In genomic region chr6:85911067-85911466, GRCh38 we compare ENCODE assay signal across 18 cellular contexts.
"Had no signal": no experiment of that assay in that cellular context is flagged by ENCODE, and none has a peak within 500 bp of the region (broad histone marks: within the 10 kb centered on the region; RNA-seq: fewer than 3 reads in every experiment).

No MANE protein-coding gene starts in this region.

- H3K4me3 ChIP-seq: cardiac muscle cell, ovary, prostate gland, thyroid gland had no signal

- H3K36me3 Mint-ChIP-seq: activated CD4-positive, alpha-beta memory T cell treated with anti-CD3 and anti-CD28 coated beads for 36 hours; activated naive CD8-positive, alpha-beta T cell treated with anti-CD3 and anti-CD28 coated beads, Interleukin-2, amount 10 ng/mL, durations not matched to agents 7 days and 5 days had no signal

- H3K4me3 Mint-ChIP-seq: activated CD4-positive, alpha-beta memory T cell treated with anti-CD3 and anti-CD28 coated beads for 36 hours; activated naive CD8-positive, alpha-beta T cell treated with anti-CD3 and anti-CD28 coated beads, Interleukin-2, amount 10 ng/mL, durations not matched to agents 7 days and 5 days; natural killer cell treated with Interleukin-12 subunit alpha and Interleukin-12 subunit beta and Interleukin-15 and Interleukin-18, amount 100 ng/mL, for 72 hours; T-helper 17 cell had no signal

- H3K4me1 Mint-ChIP-seq: activated naive CD8-positive, alpha-beta T cell treated with anti-CD3 and anti-CD28 coated beads, Interleukin-2, amount 10 ng/mL, durations not matched to agents 7 days and 5 days; T-helper 17 cell had no signal

- DNase-seq: activated CD4-positive, alpha-beta memory T cell treated with anti-CD3 and anti-CD28 coated beads for 36 hours; activated CD4-positive, alpha-beta T cell treated with anti-CD3 and anti-CD28 coated beads for 48 hours; activated naive CD4-positive, alpha-beta T cell treated with Interleukin-2 at 50 U/mL for 16 hours; activated naive CD8-positive, alpha-beta T cell treated with anti-CD3 and anti-CD28 coated beads, Interleukin-2, amount 10 ng/mL, durations not matched to agents 7 days and 5 days; activated T-cell treated with anti-CD3 and anti-CD28 coated beads, Interleukin-2, amount 50 U/mL, for 48 hours; amniotic stem cell; dermis blood vessel endothelial cell; effector CD8-positive, alpha-beta T cell; foreskin keratinocyte; left ventricle myocardium superior; ovary; stimulated activated CD4-positive, alpha-beta T cell treated with anti-CD3 and anti-CD28 coated beads, Interleukin-4, amount 100 ng/mL, for 1 hour; stimulated activated naive CD8-positive, alpha-beta T cell treated with anti-CD3 and anti-CD28 coated beads, Interleukin-15, Interleukin-2, amounts not matched to agents 100 U/mL and 50 U/mL, for 24 hours; T-helper 17 cell had no signal

- H3K36me3 ChIP-seq: cardiac muscle cell, ovary, prostate gland, thyroid gland had no signal

- H3K27me3 Mint-ChIP-seq: activated naive CD8-positive, alpha-beta T cell treated with anti-CD3 and anti-CD28 coated beads, Interleukin-2, amount 10 ng/mL, durations not matched to agents 7 days and 5 days; natural killer cell treated with Interleukin-12 subunit alpha and Interleukin-12 subunit beta and Interleukin-15 and Interleukin-18, amount 100 ng/mL, for 72 hours had no signal

- H3K9me3 ChIP-seq: ovary, prostate gland, thyroid gland had no signal

- H3K4me1 ChIP-seq: foreskin keratinocyte, prostate gland, thyroid gland had no signal

- H3K27ac Mint-ChIP-seq: activated CD4-positive, alpha-beta memory T cell treated with anti-CD3 and anti-CD28 coated beads for 36 hours; activated naive CD8-positive, alpha-beta T cell treated with anti-CD3 and anti-CD28 coated beads, Interleukin-2, amount 10 ng/mL, durations not matched to agents 7 days and 5 days; natural killer cell treated with Interleukin-12 subunit alpha and Interleukin-12 subunit beta and Interleukin-15 and Interleukin-18, amount 100 ng/mL, for 72 hours; T-helper 17 cell had no signal

- ATAC-seq: foreskin keratinocyte; left ventricle myocardium superior; natural killer cell treated with Interleukin-12 subunit alpha and Interleukin-12 subunit beta and Interleukin-15 and Interleukin-18, amount 100 ng/mL, for 72 hours; stimulated activated naive CD8-positive, alpha-beta T cell treated with anti-CD3 and anti-CD28 coated beads, Interleukin-15, Interleukin-2, amounts not matched to agents 100 U/mL and 50 U/mL, for 24 hours; T-helper 17 cell had no signal

- H3K27me3 ChIP-seq: cardiac muscle cell, foreskin keratinocyte, ovary, thyroid gland had no signal

- H3K9me3 Mint-ChIP-seq: activated naive CD8-positive, alpha-beta T cell treated with anti-CD3 and anti-CD28 coated beads, Interleukin-2, amount 10 ng/mL, durations not matched to agents 7 days and 5 days had no signal

- H3K27ac ChIP-seq: cardiac muscle cell, foreskin keratinocyte, ovary, prostate gland, thyroid gland had no signal
